In the genomic region with DNA sequence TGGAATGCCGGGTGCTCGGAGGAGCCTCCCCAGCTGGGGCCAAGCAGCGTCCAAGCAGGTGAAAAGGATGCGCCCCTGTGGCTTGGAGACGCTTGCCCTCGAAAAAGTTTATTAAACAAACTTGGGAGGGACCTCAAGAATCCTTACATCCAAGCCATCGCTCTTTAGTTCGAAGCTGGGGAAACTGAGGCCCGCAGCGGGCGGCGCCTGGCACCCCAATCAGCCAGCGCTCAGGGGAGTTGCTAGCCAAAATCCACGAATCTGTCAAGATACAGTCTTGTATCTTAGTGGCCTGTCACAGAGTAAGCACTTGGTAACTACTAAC, we compare ENCODE assay signal across 8 cellular contexts. TPM values are rescaled to one million over a fixed set of nuclear protein-coding genes. Genes with fewer than 3 reads are reported as not detected.
DNase-seq lines count a peak whose midpoint lies in the region; ATAC-seq, FAIRE-seq and TF ChIP-seq lines count a peak whose summit lies in the region.

No MANE protein-coding gene starts in this region.

- peaks cover 6 to 21% (median 14%) of the 10 kb centered on the region in 10 experiments; a peak in 17 of 20 replicates for H3K4me1 ChIP-seq in BLaER1 treated with 17β-estradiol and CSF1 and Interleukin-3, amounts not matched to agents 10 nM and 100 nM
- H3K4me1 ChIP-seq in NT2/D1 (ENCODE audit: insufficient read depth, insufficient read length) (peaks cover 8% of the 10 kb centered on the region), duodenal mucosa (ENCODE audit: control insufficient read depth in 1 of 2, insufficient read depth in 2 of 2, low read length in 2 of 2) (peaks cover 11 to 13% of the 10 kb centered on the region in 2 donors)

- TF ChIP-seq CTCF in neural cell (IDR thresholded peaks at IDR 0.05; ENCODE audit: poor library complexity, severe bottlenecking) = no peak

- no peaks in the 10 kb centered on the region for H3K36me3 ChIP-seq in BLaER1 treated with 17β-estradiol and CSF1 and Interleukin-3, amounts not matched to agents 10 nM and 100 nM
- H3K36me3 ChIP-seq in NT2/D1 (ENCODE audit: insufficient read depth, insufficient read length, low read length) (peaks cover 18% of the 10 kb centered on the region), duodenal mucosa (ENCODE audit: control insufficient read depth in 1 of 2, insufficient read depth in 2 of 2, low read length in 2 of 2) (no peaks in the 10 kb centered on the region), neural cell (ENCODE audit: insufficient read depth, low read length) (peaks cover 7% of the 10 kb centered on the region)

- DNase-seq in NT2/D1 (ENCODE audit: low read depth, low spot score) (no peak), GM12892 (ENCODE audit: insufficient read length) (no peak), nucleus accumbens (lab: John Stamatoyannopoulos, UW) (no peak), NCI-H524 treated with DMSO at 0.1 percent for 48 hours (lab: John Stamatoyannopoulos, UW) (no peak)

- peaks cover 7% of the 10 kb centered on the region for H3K79me2 ChIP-seq in neural cell (replicated peaks; ENCODE audit: insufficient read depth, low read length)

- H3F3A ChIP-seq in neural cell (ENCODE audit: insufficient read depth, low read length, poor library complexity, severe bottlenecking) = no peaks in the 10 kb centered on the region

- H3K27ac ChIP-seq in BLaER1 treated with 17β-estradiol and CSF1 and Interleukin-3, amounts not matched to agents 10 nM and 100 nM = no peak overlapping the region
- H3K27ac ChIP-seq in duodenal mucosa (ENCODE audit: low read depth, low read length) (peak overlapping the region; percentile 84), neural cell (ENCODE audit: low read length) (no peak overlapping the region)

- TF ChIP-seq EP300 in neural cell (conservative IDR thresholded peaks at IDR 0.05; ENCODE audit: poor library complexity, severe bottlenecking) = no peak

- H3K27me3 ChIP-seq in BLaER1 treated with 17β-estradiol and CSF1 and Interleukin-3, amounts not matched to agents 10 nM and 100 nM = peaks cover 0 to 83% (median 22%) of the 10 kb centered on the region in 11 experiments; a peak in 13 of 22 replicates
- H3K27me3 ChIP-seq in NT2/D1 (ENCODE audit: insufficient read depth, insufficient read length) (no peaks in the 10 kb centered on the region), duodenal mucosa (ENCODE audit: control insufficient read depth in 1 of 2, insufficient read depth in 2 of 2, low read length in 2 of 2) (peaks cover 0 to 2% of the 10 kb centered on the region in 2 donors), neural cell (ENCODE audit: insufficient read depth, low read depth, low read length) (no peaks in the 10 kb centered on the region)

- no peaks in the 10 kb centered on the region for H3K9me2 ChIP-seq in neural cell (ENCODE audit: insufficient read depth, low read length)

- no peak for ATAC-seq in HG03342 (IDR thresholded peaks at IDR 0.05; ENCODE audit: unreplicated experiment)

- TF ChIP-seq RAD21 in neural cell (conservative IDR thresholded peaks at IDR 0.05) = no peak

- peak overlapping the region; percentile 86 to 98 (median 94); a peak in 21 of 22 replicates for H3K4me2 ChIP-seq in BLaER1 treated with 17β-estradiol and CSF1 and Interleukin-3, amounts not matched to agents 10 nM and 100 nM
- peak overlapping the region; percentile 19 for H3K4me2 ChIP-seq in neural cell (ENCODE audit: low read length)

- no peaks in the 10 kb centered on the region for H3K9me3 ChIP-seq in BLaER1 treated with 17β-estradiol and CSF1 and Interleukin-3, amounts not matched to agents 10 nM and 100 nM (replicated peaks in 1 of 11)
- H3K9me3 ChIP-seq in NT2/D1 (ENCODE audit: insufficient read depth, low read length) = no peaks in the 10 kb centered on the region
- H3K9me3 ChIP-seq in duodenal mucosa (ENCODE audit: control insufficient read depth in 1 of 2, low read length in 2 of 2) = no peaks in the 10 kb centered on the region
- H3K9me3 ChIP-seq in neural cell (ENCODE audit: low read length) = no peaks in the 10 kb centered on the region

- H2AFZ ChIP-seq in neural cell (ENCODE audit: low read depth, low read length) = no peak overlapping the region

- H3K9ac ChIP-seq in BLaER1 treated with 17β-estradiol and CSF1 and Interleukin-3, amounts not matched to agents 10 nM and 100 nM = peak overlapping the region in 6 of 11 experiments; percentile 66 to 77 (median 74); a peak in 8 of 22 replicates
- H3K9ac ChIP-seq in NT2/D1 (ENCODE audit: insufficient read length, low read depth) (peak overlapping the region; percentile 78), duodenal mucosa (ENCODE audit: low read depth in 1 of 2, low read length in 2 of 2) (peak overlapping the region; percentile 19 to 84), neural cell (ENCODE audit: low read length) (peak overlapping the region; percentile 87)

- no peak for FAIRE-seq in GM12892 (lab: Jason Lieb, UNC)

- H4K20me1 ChIP-seq in BLaER1 treated with 17β-estradiol and CSF1 and Interleukin-3, amounts not matched to agents 10 nM and 100 nM = peaks cover 0 to 48% (median under 1%) of the 10 kb centered on the region in 11 experiments; a peak in 8 of 22 replicates
- no peaks in the 10 kb centered on the region for H4K20me1 ChIP-seq in neural cell (ENCODE audit: insufficient read depth)

- peak overlapping the region in 9 of 10 experiments; percentile 51 to 77 (median 65); a peak in 17 of 20 replicates for H3K4me3 ChIP-seq in BLaER1 treated with 17β-estradiol and CSF1 and Interleukin-3, amounts not matched to agents 10 nM and 100 nM
- H3K4me3 ChIP-seq in NT2/D1 (ENCODE audit: insufficient read length, low read depth) = peak overlapping the region; percentile 67
- peak overlapping the region; percentile 81 to 90 for H3K4me3 ChIP-seq in duodenal mucosa (ENCODE audit: low read depth in 1 of 2, low read length in 2 of 2)
- H3K4me3 ChIP-seq in neural cell (ENCODE audit: low read length) = peak overlapping the region; percentile 98

- no peak for TF ChIP-seq POLR2A in GM12892 (IDR thresholded peaks at IDR 0.05; ENCODE audit: low read depth, low read length)

TF ChIP-seq in neural cell, 6 proteins besides CTCF, POLR2A, EP300 and RAD21:
- TF ChIP-seq MXI1 (conservative IDR thresholded peaks at IDR 0.05; ENCODE audit: poor library complexity, severe bottlenecking) = no peak
- TF ChIP-seq EZH2 (IDR thresholded peaks at IDR 0.05; ENCODE audit: borderline replicate concordance, insufficient read depth, low read length, poor library complexity, severe bottlenecking) = no peak
- no peak for TF ChIP-seq TAF1 (IDR thresholded peaks at IDR 0.05; ENCODE audit: low read depth)
- TF ChIP-seq, protein P1, sequence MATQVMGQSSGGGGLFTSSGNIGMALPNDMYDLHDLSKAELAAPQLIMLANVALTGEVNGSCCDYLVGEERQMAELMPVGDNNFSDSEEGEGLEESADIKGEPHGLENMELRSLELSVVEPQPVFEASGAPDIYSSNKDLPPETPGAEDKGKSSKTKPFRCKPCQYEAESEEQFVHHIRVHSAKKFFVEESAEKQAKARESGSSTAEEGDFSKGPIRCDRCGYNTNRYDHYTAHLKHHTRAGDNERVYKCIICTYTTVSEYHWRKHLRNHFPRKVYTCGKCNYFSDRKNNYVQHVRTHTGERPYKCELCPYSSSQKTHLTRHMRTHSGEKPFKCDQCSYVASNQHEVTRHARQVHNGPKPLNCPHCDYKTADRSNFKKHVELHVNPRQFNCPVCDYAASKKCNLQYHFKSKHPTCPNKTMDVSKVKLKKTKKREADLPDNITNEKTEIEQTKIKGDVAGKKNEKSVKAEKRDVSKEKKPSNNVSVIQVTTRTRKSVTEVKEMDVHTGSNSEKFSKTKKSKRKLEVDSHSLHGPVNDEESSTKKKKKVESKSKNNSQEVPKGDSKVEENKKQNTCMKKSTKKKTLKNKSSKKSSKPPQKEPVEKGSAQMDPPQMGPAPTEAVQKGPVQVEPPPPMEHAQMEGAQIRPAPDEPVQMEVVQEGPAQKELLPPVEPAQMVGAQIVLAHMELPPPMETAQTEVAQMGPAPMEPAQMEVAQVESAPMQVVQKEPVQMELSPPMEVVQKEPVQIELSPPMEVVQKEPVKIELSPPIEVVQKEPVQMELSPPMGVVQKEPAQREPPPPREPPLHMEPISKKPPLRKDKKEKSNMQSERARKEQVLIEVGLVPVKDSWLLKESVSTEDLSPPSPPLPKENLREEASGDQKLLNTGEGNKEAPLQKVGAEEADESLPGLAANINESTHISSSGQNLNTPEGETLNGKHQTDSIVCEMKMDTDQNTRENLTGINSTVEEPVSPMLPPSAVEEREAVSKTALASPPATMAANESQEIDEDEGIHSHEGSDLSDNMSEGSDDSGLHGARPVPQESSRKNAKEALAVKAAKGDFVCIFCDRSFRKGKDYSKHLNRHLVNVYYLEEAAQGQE (IDR thresholded peaks at IDR 0.05; ENCODE audit: borderline replicate concordance) = no peak
- TF ChIP-seq POLR2AphosphoS5 (IDR thresholded peaks at IDR 0.05) = no peak
- no peak for TF ChIP-seq SMC3 (conservative IDR thresholded peaks at IDR 0.05; ENCODE audit: poor library complexity)

RNA-seq across cellular contexts. Expression of gene B9D1, which starts 0.6 kb away (rescaled TPM):
- polyA plus RNA-seq in neural cell = 28.5 and 32.0 TPM in 2 replicates
- polyA minus RNA-seq in neural cell = 15.6 and 19.7 TPM in 2 replicates
- 10.8 TPM for polyA plus RNA-seq in GM12892 (2012; ENCODE audit: missing spikeins)

RNA-seq across cellular contexts. Expression of gene MAPK7, which starts 15.2 kb away (rescaled TPM):
- polyA plus RNA-seq in neural cell = 11.1 and 18.8 TPM in 2 replicates
- 21.3 and 25.6 TPM in 2 replicates for polyA minus RNA-seq in neural cell
- 4.2 TPM for polyA plus RNA-seq in GM12892 (2012; ENCODE audit: missing spikeins)

RNA-seq across cellular contexts. Expression of gene MFAP4, which starts 23.9 kb away (rescaled TPM):
- polyA plus RNA-seq in neural cell = not detected in 2 replicates
- polyA minus RNA-seq in neural cell = not detected in 2 replicates
- not detected for polyA plus RNA-seq in GM12892 (2012; ENCODE audit: missing spikeins)

RNA-seq across cellular contexts. Expression of gene RNF112, which starts 48.0 kb away (rescaled TPM):
- polyA plus RNA-seq in neural cell = 33.3 and 34.7 TPM in 2 replicates
- 10.2 and 11.1 TPM in 2 replicates for polyA minus RNA-seq in neural cell
- 0.13 TPM for polyA plus RNA-seq in GM12892 (2012; ENCODE audit: missing spikeins)
